Comparison of ENCODE assay signal across 12 cellular contexts in the genomic region with DNA sequence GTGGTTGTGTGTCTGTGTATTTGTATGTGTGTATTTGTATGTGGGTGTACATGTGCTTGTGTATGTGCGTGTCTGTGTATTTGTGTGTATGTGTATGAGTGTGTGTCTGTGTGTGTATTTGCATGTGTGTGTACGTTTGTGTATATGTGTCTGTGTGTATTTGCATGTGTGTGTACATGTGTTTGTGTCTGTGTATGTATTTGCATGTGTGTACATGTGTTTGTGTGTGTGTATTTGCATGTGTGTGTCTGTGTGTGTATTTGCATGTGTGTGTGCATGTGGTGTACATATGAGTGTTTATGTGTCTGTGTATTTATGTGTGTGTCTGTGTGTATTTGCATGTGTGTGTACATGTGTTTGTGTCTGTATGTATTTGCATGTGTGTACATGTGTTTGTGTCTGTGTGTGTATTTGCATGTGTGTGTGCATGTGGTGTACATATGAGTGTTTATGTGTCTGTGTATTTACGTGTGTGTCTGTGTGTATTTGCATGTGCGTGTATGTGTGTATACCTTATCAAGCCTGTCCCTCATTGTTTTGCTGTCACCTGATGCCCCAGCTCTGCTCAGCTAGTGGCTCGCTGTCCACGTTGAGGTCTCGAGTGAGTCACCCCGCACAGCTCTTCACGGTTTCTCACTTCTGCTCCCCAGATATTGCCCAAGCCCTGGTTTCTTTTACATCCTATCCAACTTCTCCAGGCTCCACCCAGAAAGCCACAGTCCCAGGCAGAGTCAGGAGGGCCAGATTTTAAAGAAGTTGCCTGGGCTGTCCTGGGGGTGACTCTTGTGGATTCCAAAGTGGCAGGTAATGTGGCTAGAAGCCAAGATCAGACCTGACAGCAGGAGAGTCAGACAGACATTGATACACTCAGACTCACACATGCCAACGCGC. TPM values are rescaled to one million over a fixed set of nuclear protein-coding genes. Genes with fewer than 3 reads are reported as not detected.
DNase-seq lines count a peak whose midpoint lies in the region; ATAC-seq, FAIRE-seq and TF ChIP-seq lines count a peak whose summit lies in the region.
"Had no signal": no experiment of that assay in that cellular context is flagged by ENCODE, and none has a peak within 500 bp of the region (broad histone marks: within the 10 kb centered on the region; RNA-seq: fewer than 3 reads in every experiment).

No MANE protein-coding gene starts in this region.

- no peaks in the 10 kb centered on the region for H4K20me1 ChIP-seq in BLaER1 treated with 17β-estradiol and CSF1 and Interleukin-3, amounts not matched to agents 10 nM and 100 nM
- H4K20me1 ChIP-seq in IMR-90 (ENCODE audit: insufficient read depth, low read length) = no peaks in the 10 kb centered on the region
- H4K20me1 ChIP-seq in HepG2 (ENCODE audit: insufficient read depth, low read length) = no peaks in the 10 kb centered on the region

- 82% methylated on average over 5 of the region's 11 CpGs; no CpG with 5 or more reads in 1 of the 2 experiments for WGBS in IMR-90 (ENCODE audit: extremely low coverage in 2 of 2, insufficient read length in 1 of 2), 2 experiments
- WGBS in HepG2 (ENCODE audit: low lambda C conversion rate) = 39% methylated on average over 11 of the region's 11 CpGs

- H3K9ac ChIP-seq in BLaER1 treated with 17β-estradiol and CSF1 and Interleukin-3, amounts not matched to agents 10 nM and 100 nM = peak overlapping the region in 7 of 11 experiments; percentile 7 to 63 (median 44); a peak in 8 of 22 replicates
- H3K9ac ChIP-seq in IMR-90 (ENCODE audit: low read depth, low read length) (no peak overlapping the region), HepG2 (ENCODE audit: insufficient read depth, low read depth, low read length) (no peak overlapping the region)

- H3K9me1 ChIP-seq in IMR-90 (ENCODE audit: insufficient read depth, low read length) = no peaks in the 10 kb centered on the region; the same call in 1 of the 2 replicates

- H3K9me3 ChIP-seq in BLaER1 treated with 17β-estradiol and CSF1 and Interleukin-3, amounts not matched to agents 10 nM and 100 nM (replicated peaks in 1 of 11) = no peaks in the 10 kb centered on the region
- H3K9me3 ChIP-seq in IMR-90 (ENCODE audit: control insufficient read depth, insufficient read depth, low read length) = no peaks in the 10 kb centered on the region
- H3K9me3 ChIP-seq in HepG2 (ENCODE audit: low read length) = no peaks in the 10 kb centered on the region
- H3K9me3 ChIP-seq: tibial artery had no signal

- FAIRE-seq in HepG2 (lab: Jason Lieb, UNC) = no peak

- H4K5ac ChIP-seq in IMR-90 (ENCODE audit: low read depth, low read length) = no peak overlapping the region

- H3K79me2 ChIP-seq in HepG2 (ENCODE audit: insufficient read depth, low read length) = no peaks in the 10 kb centered on the region

- no peak overlapping the region for H4K8ac ChIP-seq in IMR-90 (ENCODE audit: low read depth in 2 of 2, low read length in 2 of 2)

- peak overlapping the region in 10 of 11 experiments; percentile 13 to 90 (median 78); a peak in 19 of 22 replicates for H3K4me2 ChIP-seq in BLaER1 treated with 17β-estradiol and CSF1 and Interleukin-3, amounts not matched to agents 10 nM and 100 nM
- H3K4me2 ChIP-seq in IMR-90 (ENCODE audit: low read depth, low read length) (no peak overlapping the region), HepG2 (ENCODE audit: low read depth, low read length) (no peak overlapping the region)
- H3K4me2 ChIP-seq: GM23338 had no signal

- no peak overlapping the region for H2AK5ac ChIP-seq in IMR-90 (ENCODE audit: low read depth, low read length)

- TF ChIP-seq EP300 in HepG2 (IDR thresholded peaks at IDR 0.05; ENCODE audit: low read depth in 2 of 2, low read length in 2 of 2) (no peak), HepG2 (CRISPR knock-in tag; IDR thresholded peaks at IDR 0.05; ENCODE audit: borderline replicate concordance) (no peak)

- H3K4me3 ChIP-seq in BLaER1 treated with 17β-estradiol and CSF1 and Interleukin-3, amounts not matched to agents 10 nM and 100 nM = peak overlapping the region in 1 of 10 experiments; percentile 13; a peak in 1 of 20 replicates
- H3K4me3 ChIP-seq in IMR-90 (ENCODE audit: insufficient read depth, low read depth, low read length) = no peak overlapping the region
- H3K4me3 ChIP-seq in HepG2 (replicated peaks in 1 of 3; ENCODE audit: insufficient read depth in 1 of 3, low read depth in 2 of 3, low read length in 3 of 3) = no peak overlapping the region
- H3K4me3 ChIP-seq: GM23338, tibial artery had no signal

- intact Hi-C loops in IMR-90 (cut with micrococcal nuclease) (no loop called here), HepG2 (cut with micrococcal nuclease; ENCODE audit: unreplicated experiment) (no loop called here)

- DNase-seq in IMR-90 = peak; percentile 72
- DNase-seq in amniotic epithelial cell (ENCODE audit: low read depth) = peak; percentile 91
- no peak for DNase-seq in HepG2 (ENCODE audit: low spot score)
- no peak for DNase-seq in DMS79 treated with DMSO at 0.1 percent for 48 hours (lab: John Stamatoyannopoulos, UW)
- DNase-seq in activated CD8-positive, alpha-beta memory T cell treated with anti-CD3 and anti-CD28 coated beads, Interleukin-2, amount 50 U/mL, for 4 hours = no peak
- DNase-seq: NCI-H1092 had no signal

- H2BK5ac ChIP-seq in IMR-90 (ENCODE audit: low read depth, low read length, poor library complexity, severe bottlenecking) = peak overlapping the region; percentile 57

- H3K4ac ChIP-seq in IMR-90 (ENCODE audit: low read depth, low read length) = no peak overlapping the region

- H3K79me1 ChIP-seq in IMR-90 (ENCODE audit: low read depth in 1 of 2, low read length in 2 of 2) = no peaks in the 10 kb centered on the region

- H3K27ac ChIP-seq in BLaER1 treated with 17β-estradiol and CSF1 and Interleukin-3, amounts not matched to agents 10 nM and 100 nM = peak overlapping the region in 9 of 11 experiments; percentile 15 to 78 (median 69); a peak in 17 of 22 replicates
- H3K27ac ChIP-seq in IMR-90 (ENCODE audit: insufficient read depth, low read length) (no peak overlapping the region), HepG2 (ENCODE audit: extremely low read length, insufficient read depth, low read length) (no peak overlapping the region)
- H3K27ac ChIP-seq: tibial artery had no signal

- H2BK15ac ChIP-seq in IMR-90 (ENCODE audit: low read depth, low read length) = no peak overlapping the region

- H3K23ac ChIP-seq in IMR-90 (ENCODE audit: low read depth, low read length) = no peak overlapping the region

- BruUV-seq in IMR-90 (replicated peaks; lab: Mats Ljungman, UMichigan) (no TSS peak), HepG2 (replicated peaks; lab: Mats Ljungman, UMichigan) (no TSS peak)

- peak; percentile 71 for ATAC-seq in IMR-90 (ENCODE audit: low read depth)
- no peak for ATAC-seq in HepG2
- ATAC-seq in GM21447 (IDR thresholded peaks at IDR 0.05; ENCODE audit: unreplicated experiment) = no peak
- no peak for ATAC-seq in HG03342 (IDR thresholded peaks at IDR 0.05; ENCODE audit: unreplicated experiment)
- ATAC-seq: GM23338 had no signal

- TF ChIP-seq RAD21 in IMR-90 (IDR thresholded peaks at IDR 0.05; ENCODE audit: low read length) (no peak), HepG2 (CRISPR knock-in tag; IDR thresholded peaks at IDR 0.05) (no peak)

- H3K56ac ChIP-seq in IMR-90 (ENCODE audit: extremely low read depth, insufficient read depth, low read length) = no peak overlapping the region

- TF ChIP-seq CTCF in IMR-90 (conservative IDR thresholded peaks at IDR 0.05; ENCODE audit: low read depth, low read length) (no peak), HepG2 (CRISPR knock-in tag; IDR thresholded peaks at IDR 0.05) (no peak)

- TF ChIP-seq POLR2A in IMR-90 (IDR thresholded peaks at IDR 0.05; ENCODE audit: low read depth, low read length) (no peak), HepG2 (IDR thresholded peaks at IDR 0.05; ENCODE audit: insufficient read depth in 1 of 2, low read depth in 2 of 2, low read length in 2 of 2) (no peak)

- H2AFZ ChIP-seq in IMR-90 (replicated peaks; ENCODE audit: low read length, poor library complexity) (no peak overlapping the region), HepG2 (ENCODE audit: low read length) (no peak overlapping the region)
- H2AFZ ChIP-seq: GM23338 had no signal

- no peaks in the 10 kb centered on the region for H3K36me3 ChIP-seq in BLaER1 treated with 17β-estradiol and CSF1 and Interleukin-3, amounts not matched to agents 10 nM and 100 nM
- H3K36me3 ChIP-seq in IMR-90 (ENCODE audit: control insufficient read depth, insufficient read depth, low read length) = no peaks in the 10 kb centered on the region
- no peaks in the 10 kb centered on the region for H3K36me3 ChIP-seq in HepG2 (replicated peaks in 1 of 2; ENCODE audit: control insufficient read depth in 1 of 2, insufficient read depth in 2 of 2, low read length in 2 of 2)
- H3K36me3 ChIP-seq: tibial artery had no signal

- CTCF ChIA-PET in IMR-90 (lab: Yijun Ruan, JAX) = interaction anchor here (0.6 kb wide), 1 partner anchor 19 kb away, joined by 3 read pairs; no protein-coding TSS in a partner anchor
- CTCF ChIA-PET in HepG2 (lab: Yijun Ruan, JAX; ENCODE audit: low intra/inter-chr PET ratio, low total read pairs) = no interaction called here

- POLR2A ChIA-PET in IMR-90 (lab: Charles Lee; ENCODE audit: unreplicated experiment) = no interaction called here
- POLR2A ChIA-PET in HepG2 (lab: Yijun Ruan, JAX) = no interaction called here

- peaks cover 18 to 90% (median 76%) of the 10 kb centered on the region in 10 experiments for H3K4me1 ChIP-seq in BLaER1 treated with 17β-estradiol and CSF1 and Interleukin-3, amounts not matched to agents 10 nM and 100 nM
- 0 out of 2 replicates have a peak, but pooled peaks cover 1% of the 10 kb centered on the region for H3K4me1 ChIP-seq in IMR-90 (ENCODE audit: control insufficient read depth, insufficient read depth, low read length)
- no peaks in the 10 kb centered on the region for H3K4me1 ChIP-seq in HepG2 (ENCODE audit: insufficient read depth, low read length)

- no peak overlapping the region for H2BK20ac ChIP-seq in IMR-90 (ENCODE audit: low read depth, low read length)

- in situ Hi-C loops in IMR-90 (cut with MboI; ENCODE audit: low sequenced_read_pairs) = no loop called here
- in situ Hi-C loops in HepG2 (cut with HindIII; ENCODE audit: extremely low pct_ligation_motif_present, low pct_unique_long_range_greater_than_20kb) = no loop called here

- no peak overlapping the region for H3K14ac ChIP-seq in IMR-90 (replicated peaks; ENCODE audit: low read depth, low read length)

- no peaks in the 10 kb centered on the region for H3K27me3 ChIP-seq in BLaER1 treated with 17β-estradiol and CSF1 and Interleukin-3, amounts not matched to agents 10 nM and 100 nM
- peaks cover 31% of the 10 kb centered on the region for H3K27me3 ChIP-seq in IMR-90 (ENCODE audit: control insufficient read depth, insufficient read depth, low read length)
- peaks cover 2 to 14% of the 10 kb centered on the region in 2 experiments; a peak in 3 of 5 replicates for H3K27me3 ChIP-seq in HepG2 (ENCODE audit: control insufficient read depth in 1 of 2, insufficient read depth in 2 of 2, low read length in 2 of 2)
- H3K27me3 ChIP-seq: tibial artery had no signal

- no peak overlapping the region for H4K91ac ChIP-seq in IMR-90 (ENCODE audit: insufficient read depth, low read depth, low read length)

- H2BK120ac ChIP-seq in IMR-90 (ENCODE audit: low read depth, low read length) = no peak overlapping the region

- H3K18ac ChIP-seq in IMR-90 (ENCODE audit: low read depth, low read length) = no peak overlapping the region

- H2AK9ac ChIP-seq in IMR-90 (replicated peaks; ENCODE audit: low read depth, low read length, poor library complexity) = no peak overlapping the region

- dilution Hi-C loops in IMR-90 (cut with HindIII; ENCODE audit: low sequenced_read_pairs, unreplicated experiment) = no loop called here

RNA-seq across cellular contexts. Expression of a gene that starts 15.1 kb away (rescaled TPM):
- total RNA-seq in IMR-90 (2012; rRNA removed) = not detected in 2 replicates
- polyA plus RNA-seq in IMR-90 (2012; rRNA removed) = not detected in 2 replicates
- not detected in 2 replicates for polyA plus RNA-seq in IMR-90 (2012; cell fraction: cytosol; rRNA removed)
- not detected in 2 replicates for polyA plus RNA-seq in IMR-90 (2012; cell fraction: nucleus; rRNA removed; ENCODE audit: low replicate concordance)
- not detected in 2 replicates for total RNA-seq in HepG2 (2016; rRNA removed; fragmentation: Illumina TruSeq; extraction: Trizol)
- not detected in 2 replicates for total RNA-seq in HepG2 (2016; cell fraction: cytosol; rRNA removed; fragmentation: Illumina TruSeq; extraction: Trizol; ENCODE audit: low read depth)
- not detected in 2 replicates for total RNA-seq in HepG2 (2016; cell fraction: insoluble cytoplasmic fraction; rRNA removed; fragmentation: Illumina TruSeq; extraction: Trizol)
- total RNA-seq in HepG2 (2016; cell fraction: membrane; rRNA removed; fragmentation: Illumina TruSeq; extraction: Trizol) = not detected in 2 replicates
- not detected in 2 replicates for total RNA-seq in HepG2 (2016; cell fraction: nucleus; rRNA removed; fragmentation: Illumina TruSeq; extraction: Trizol)
- 0.07 TPM in 2 replicates for polyA plus RNA-seq in HepG2 (2011; rRNA removed)
- polyA plus RNA-seq in HepG2 (2011; cell fraction: cytosol; rRNA removed) = 0.09 and 0.13 TPM in 2 replicates
- not detected in 2 replicates for polyA plus RNA-seq in HepG2 (2011; cell fraction: nucleus; rRNA removed)
- not detected in 2 replicates for polyA plus RNA-seq in HepG2 (2012)
- polyA plus RNA-seq in HepG2 (2016; cell fraction: cytosol; fragmentation: Illumina TruSeq; extraction: Trizol; ENCODE audit: low read depth) = not detected in 2 replicates
- not detected in 2 replicates for polyA plus RNA-seq in HepG2 (2016; cell fraction: insoluble cytoplasmic fraction; fragmentation: Illumina TruSeq; extraction: Trizol; ENCODE audit: low read depth)
- polyA plus RNA-seq in HepG2 (2016; cell fraction: membrane; fragmentation: Illumina TruSeq; extraction: Trizol; ENCODE audit: low read depth) = not detected in 2 replicates
- not detected in 2 replicates for polyA plus RNA-seq in HepG2 (2016; cell fraction: nucleus; fragmentation: Illumina TruSeq; extraction: Trizol; ENCODE audit: insufficient read depth, low read depth)
- polyA minus RNA-seq in HepG2 (2011; rRNA and poly(A)+ RNA removed; ENCODE audit: low replicate concordance) = 4.6 TPM in 1 of 2 replicates, not detected in the other
- not detected in 2 replicates for polyA minus RNA-seq in HepG2 (2011; cell fraction: cytosol; rRNA and poly(A)+ RNA removed)
- not detected in 2 replicates for polyA minus RNA-seq in HepG2 (2011; cell fraction: nucleus; rRNA and poly(A)+ RNA removed)
- total RNA-seq: aorta, GM23338 had no signal
- polyA plus RNA-seq: GM23338 had no signal

RNA-seq across cellular contexts. Expression of a gene that starts 46.3 kb away (rescaled TPM):
- 7.2 TPM in 2 replicates for total RNA-seq in IMR-90 (2012; rRNA removed)
- polyA plus RNA-seq in IMR-90 (2012; rRNA removed) = 0.86 and 1.2 TPM in 2 replicates
- polyA plus RNA-seq in IMR-90 (2012; cell fraction: cytosol; rRNA removed) = 0.47 and 0.64 TPM in 2 replicates
- polyA plus RNA-seq in IMR-90 (2012; cell fraction: nucleus; rRNA removed; ENCODE audit: low replicate concordance) = 0.32 and 1.4 TPM in 2 replicates
- total RNA-seq in HepG2 (2016; rRNA removed; fragmentation: Illumina TruSeq; extraction: Trizol) = 6.3 and 7.5 TPM in 2 replicates
- 0.61 and 0.62 TPM in 2 replicates for total RNA-seq in HepG2 (2016; cell fraction: cytosol; rRNA removed; fragmentation: Illumina TruSeq; extraction: Trizol; ENCODE audit: low read depth)
- total RNA-seq in HepG2 (2016; cell fraction: insoluble cytoplasmic fraction; rRNA removed; fragmentation: Illumina TruSeq; extraction: Trizol) = 6.6 and 6.9 TPM in 2 replicates
- total RNA-seq in HepG2 (2016; cell fraction: membrane; rRNA removed; fragmentation: Illumina TruSeq; extraction: Trizol) = 2.7 and 3.1 TPM in 2 replicates
- total RNA-seq in HepG2 (2016; cell fraction: nucleus; rRNA removed; fragmentation: Illumina TruSeq; extraction: Trizol) = 6.9 and 7.7 TPM in 2 replicates
- 5.2 and 6.5 TPM in 2 replicates for polyA plus RNA-seq in HepG2 (2011; rRNA removed)
- polyA plus RNA-seq in HepG2 (2011; cell fraction: cytosol; rRNA removed) = 2.7 and 4.9 TPM in 2 replicates
- polyA plus RNA-seq in HepG2 (2011; cell fraction: nucleus; rRNA removed) = 2.8 and 4.1 TPM in 2 replicates
- 4.1 and 7.0 TPM in 2 replicates for polyA plus RNA-seq in HepG2 (2012)
- polyA plus RNA-seq in HepG2 (2016; cell fraction: cytosol; fragmentation: Illumina TruSeq; extraction: Trizol; ENCODE audit: low read depth) = 0.27 and 0.32 TPM in 2 replicates
- polyA plus RNA-seq in HepG2 (2016; cell fraction: insoluble cytoplasmic fraction; fragmentation: Illumina TruSeq; extraction: Trizol; ENCODE audit: low read depth) = 3.0 and 3.1 TPM in 2 replicates
- 0.72 and 0.91 TPM in 2 replicates for polyA plus RNA-seq in HepG2 (2016; cell fraction: membrane; fragmentation: Illumina TruSeq; extraction: Trizol; ENCODE audit: low read depth)
- polyA plus RNA-seq in HepG2 (2016; cell fraction: nucleus; fragmentation: Illumina TruSeq; extraction: Trizol; ENCODE audit: insufficient read depth, low read depth) = 6.5 and 6.8 TPM in 2 replicates
- polyA minus RNA-seq in HepG2 (2011; rRNA and poly(A)+ RNA removed; ENCODE audit: low replicate concordance) = 8.0 and 11.5 TPM in 2 replicates
- 13.2 and 18.0 TPM in 2 replicates for polyA minus RNA-seq in HepG2 (2011; cell fraction: cytosol; rRNA and poly(A)+ RNA removed)
- polyA minus RNA-seq in HepG2 (2011; cell fraction: nucleus; rRNA and poly(A)+ RNA removed) = 10.8 and 21.6 TPM in 2 replicates

Comparison
In these comparisons a context has a peak if more than half of its experiments do, and no peak if none do; other contexts are left out.
1. H3K27ac ChIP-seq: peak in BLaER1 treated with 17β-estradiol and CSF1 and Interleukin-3, amounts not matched to agents 10 nM and 100 nM (9 of 11); none in IMR-90 (single experiment) and HepG2 (single experiment).
2. H3K4me2 ChIP-seq: peak in BLaER1 treated with 17β-estradiol and CSF1 and Interleukin-3, amounts not matched to agents 10 nM and 100 nM (10 of 11); none in IMR-90 (single experiment) and HepG2 (single experiment).
3. H3K9ac ChIP-seq: peak in BLaER1 treated with 17β-estradiol and CSF1 and Interleukin-3, amounts not matched to agents 10 nM and 100 nM (7 of 11); none in IMR-90 (single experiment) and HepG2 (single experiment).
4. DNase-seq: peak in IMR-90 (single experiment) and amniotic epithelial cell (single experiment); none in HepG2 (single experiment), DMS79 treated with DMSO at 0.1 percent for 48 hours (single experiment) and activated CD8-positive, alpha-beta memory T cell treated with anti-CD3 and anti-CD28 coated beads, Interleukin-2, amount 50 U/mL, for 4 hours (single experiment).